18 cellular contexts compared by ENCODE assay signal in the genomic region with DNA sequence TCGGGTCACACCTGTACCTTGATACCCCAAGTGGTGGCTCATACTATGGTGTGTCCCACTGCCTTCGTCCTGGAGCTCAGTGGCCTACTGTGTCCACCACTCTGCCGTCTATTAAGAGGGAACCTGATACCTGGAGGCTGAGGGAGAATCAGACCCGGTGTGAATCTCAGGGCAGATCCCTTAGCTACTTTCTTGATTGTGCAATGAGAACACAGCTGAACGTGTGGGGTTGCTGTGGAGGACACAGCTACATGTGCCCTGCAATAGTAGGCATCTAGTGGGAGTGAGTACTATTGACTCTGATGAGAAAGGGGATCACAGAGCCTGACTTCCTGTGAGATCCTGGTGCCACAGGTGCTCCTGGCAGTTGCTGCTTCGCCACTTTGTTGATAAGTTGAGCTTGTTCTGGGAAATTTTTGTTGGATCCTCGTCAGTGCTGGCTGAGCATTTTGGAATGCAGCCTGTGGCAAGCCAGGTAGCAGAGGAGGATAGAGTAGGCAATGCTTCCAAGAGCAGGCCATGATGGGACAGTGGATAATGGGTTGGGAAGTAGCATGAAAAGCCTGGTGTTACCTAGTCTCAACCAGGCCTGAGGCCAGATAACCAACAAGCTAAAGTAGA. TPM values are rescaled to one million over a fixed set of nuclear protein-coding genes. Genes with fewer than 3 reads are reported as not detected.
DNase-seq lines count a peak whose midpoint lies in the region; ATAC-seq and TF ChIP-seq lines count a peak whose summit lies in the region.
"Had no signal": no experiment of that assay in that cellular context is flagged by ENCODE, and none has a peak within 500 bp of the region (broad histone marks: within the 10 kb centered on the region; RNA-seq: fewer than 3 reads in every experiment).

No MANE protein-coding gene starts in this region.

- DNase-seq in activated T-cell treated with anti-CD3 and anti-CD28 coated beads, Interleukin-2, amount 50 U/mL, for 72 hours, result no peak
- DNase-seq in activated T-cell treated with anti-CD3 and anti-CD28 coated beads for 4 hours, result no peak
- DNase-seq in CD8-positive, alpha-beta T cell, result no peak
- DNase-seq in omental fat pad (ENCODE audit: low spot score), result no peak
- no peak for DNase-seq in mesenteric fat pad (ENCODE audit: low spot score)
- no peak for DNase-seq in dorsolateral prefrontal cortex
- DNase-seq: brain microvascular endothelial cell, colonic mucosa, kidney, NCI-H1105, NCI-H446 treated with DMSO at 0.1 percent for 48 hours, SIG-M5, T-helper 1 cell had no signal

- H3K27me3 Mint-ChIP-seq in activated T-cell treated with anti-CD3 and anti-CD28 coated beads, Interleukin-2, amount 50 U/mL, for 72 hours (ENCODE audit: low read depth), result no peaks in the 10 kb centered on the region
- no peaks in the 10 kb centered on the region for H3K27me3 Mint-ChIP-seq in CD8-positive, alpha-beta T cell (ENCODE audit: low read depth)
- H3K27me3 Mint-ChIP-seq in activated naive CD8-positive, alpha-beta T cell, result no peaks in the 10 kb centered on the region

- no peak for TF ChIP-seq CTCF in CD8-positive, alpha-beta T cell (IDR thresholded peaks at IDR 0.05)
- TF ChIP-seq CTCF in omental fat pad (IDR thresholded peaks at IDR 0.05), result no peak
- no peak for TF ChIP-seq CTCF in dorsolateral prefrontal cortex (IDR thresholded peaks at IDR 0.05 in 54 of 56, conservative IDR thresholded peaks at IDR 0.05 in 2 of 56; ENCODE audit: low read depth in 1 of 56, partially characterized antibody in 56 of 56)

- no peaks in the 10 kb centered on the region for H3K4me1 ChIP-seq in CD8-positive, alpha-beta T cell (ENCODE audit: insufficient read depth, low read length)
- H3K4me1 ChIP-seq: BLaER1, colonic mucosa had no signal

- no peak overlapping the region for H3K27ac ChIP-seq in CD8-positive, alpha-beta T cell (ENCODE audit: low read depth, low read length)
- no peak overlapping the region for H3K27ac ChIP-seq in dorsolateral prefrontal cortex
- H3K27ac ChIP-seq: BLaER1, brain microvascular endothelial cell, colonic mucosa had no signal

- POLR2A ChIA-PET in CD8-positive, alpha-beta T cell (lab: Charles Lee), result interaction anchor here (0.6 to 2.7 kb wide), 2 partner anchors 21 to 602 kb away, joined by 4 to 9 read pairs; no protein-coding TSS in a partner anchor

- H3K4me3 ChIP-seq in CD8-positive, alpha-beta T cell (ENCODE audit: low read depth, low read length), result no peak overlapping the region
- no peak overlapping the region for H3K4me3 ChIP-seq in dorsolateral prefrontal cortex
- H3K4me3 ChIP-seq: BLaER1, colonic mucosa, GM23338, lung had no signal

- peaks cover 88% of the 10 kb centered on the region for H3K36me3 ChIP-seq in CD8-positive, alpha-beta T cell (ENCODE audit: insufficient read depth, low read length)
- H3K36me3 ChIP-seq: brain microvascular endothelial cell, colonic mucosa had no signal

- intact Hi-C loops in CD8-positive, alpha-beta T cell (cut with DNase I, micrococcal nuclease), result no loop called here
- intact Hi-C loops in dorsolateral prefrontal cortex (cut with DNase I), result loop anchor here in 1 of 2 donors (5.0 kb wide), 1 partner anchor 96 kb away; no protein-coding TSS in a partner anchor

- H3K9me3 ChIP-seq in CD8-positive, alpha-beta T cell (ENCODE audit: low read length), result no peaks in the 10 kb centered on the region
- H3K9me3 ChIP-seq: BLaER1, colonic mucosa had no signal

- CTCF ChIA-PET in CD8-positive, alpha-beta T cell (lab: Charles Lee), result interaction anchor here (1.2 to 2.5 kb wide), 2 partner anchors 12 to 93 kb away, joined by 3 to 19 read pairs; no protein-coding TSS in a partner anchor

- no peaks in the 10 kb centered on the region for H3K27me3 ChIP-seq in CD8-positive, alpha-beta T cell (ENCODE audit: insufficient read depth, low read length)
- no peaks in the 10 kb centered on the region for H3K27me3 ChIP-seq in dorsolateral prefrontal cortex
- H3K27me3 ChIP-seq: BLaER1, brain microvascular endothelial cell, colonic mucosa had no signal

- no peaks in the 10 kb centered on the region for H3K9me3 Mint-ChIP-seq in activated T-cell treated with anti-CD3 and anti-CD28 coated beads, Interleukin-2, amount 50 U/mL, for 72 hours
- no peaks in the 10 kb centered on the region for H3K9me3 Mint-ChIP-seq in CD8-positive, alpha-beta T cell
- H3K9me3 Mint-ChIP-seq in activated naive CD8-positive, alpha-beta T cell (ENCODE audit: low read depth), result no peaks in the 10 kb centered on the region
- H3K9me3 Mint-ChIP-seq: GM23338 had no signal

- peaks cover 18% of the 10 kb centered on the region for H3K4me1 Mint-ChIP-seq in activated T-cell treated with anti-CD3 and anti-CD28 coated beads, Interleukin-2, amount 50 U/mL, for 72 hours (ENCODE audit: low read depth)
- H3K4me1 Mint-ChIP-seq in CD8-positive, alpha-beta T cell (ENCODE audit: low read depth), result peaks cover 2% of the 10 kb centered on the region
- peaks cover 11% of the 10 kb centered on the region for H3K4me1 Mint-ChIP-seq in activated naive CD8-positive, alpha-beta T cell (ENCODE audit: low read depth)

- H3K27ac Mint-ChIP-seq in activated T-cell treated with anti-CD3 and anti-CD28 coated beads, Interleukin-2, amount 50 U/mL, for 72 hours, result peak overlapping the region; percentile 52
- peak overlapping the region; percentile 69 for H3K27ac Mint-ChIP-seq in CD8-positive, alpha-beta T cell
- H3K27ac Mint-ChIP-seq in activated naive CD8-positive, alpha-beta T cell, result peak overlapping the region; percentile 67
- H3K27ac Mint-ChIP-seq: GM23338 had no signal

- no peak for ATAC-seq in activated T-cell treated with anti-CD3 and anti-CD28 coated beads, Interleukin-2, amount 50 U/mL, for 72 hours (replicated peaks in 1 of 2)
- no peak for ATAC-seq in CD8-positive, alpha-beta T cell
- ATAC-seq in omental fat pad (ENCODE audit: low FRiP score) (peak; percentile 24), HG03045 (IDR thresholded peaks at IDR 0.05; ENCODE audit: unreplicated experiment) (no peak)
- ATAC-seq: GM23338 had no signal

- H3K36me3 Mint-ChIP-seq in activated T-cell treated with anti-CD3 and anti-CD28 coated beads, Interleukin-2, amount 50 U/mL, for 72 hours (ENCODE audit: insufficient read depth in 2 of 2), result peaks cover 10 to 32% of the 10 kb centered on the region in 2 donors
- peaks cover 95% of the 10 kb centered on the region for H3K36me3 Mint-ChIP-seq in CD8-positive, alpha-beta T cell
- peaks cover 6% of the 10 kb centered on the region for H3K36me3 Mint-ChIP-seq in activated naive CD8-positive, alpha-beta T cell

- H3K4me3 Mint-ChIP-seq in activated T-cell treated with anti-CD3 and anti-CD28 coated beads, Interleukin-2, amount 50 U/mL, for 72 hours, result no peak overlapping the region
- H3K4me3 Mint-ChIP-seq in CD8-positive, alpha-beta T cell, result no peak overlapping the region
- H3K4me3 Mint-ChIP-seq in activated naive CD8-positive, alpha-beta T cell, result no peak overlapping the region
- H3K4me3 Mint-ChIP-seq: GM23338 had no signal

RNA-seq across cellular contexts. Expression of a gene that starts 28.2 kb away (rescaled TPM):
- total RNA-seq in activated T-cell treated with anti-CD3 and anti-CD28 coated beads, Interleukin-2, amount 50 U/mL, for 72 hours, result 10 to 100 TPM; 17.2 to 20.9 TPM
- under 1 TPM; 0.67 to 0.81 TPM for total RNA-seq in CD8-positive, alpha-beta T cell
- total RNA-seq in omental fat pad, result 100 to 1,000 TPM; 102 to 116 (median 108) TPM
- total RNA-seq in mesenteric fat pad, result 132 TPM
- total RNA-seq in dorsolateral prefrontal cortex, result 10 to 100 TPM; 23.8 to 52.3 (median 34.9) TPM

Comparison
In these comparisons a context has a peak if more than half of its experiments do, and no peak if none do; other contexts are left out.
1. RNA of a gene that starts 28.2 kb away (total RNA-seq): 132 TPM in mesenteric fat pad (single experiment), 102 to 116 TPM in omental fat pad, 23.8 to 52.3 TPM in dorsolateral prefrontal cortex and 17.2 to 20.9 TPM in activated T-cell treated with anti-CD3 and anti-CD28 coated beads, Interleukin-2, amount 50 U/mL, for 72 hours; 0.67 to 0.81 TPM in CD8-positive, alpha-beta T cell; every median in the first group is over 10 times any median in the second.
2. Peak in every context shown above with its lines, with median percentiles within 50 percentile points of each other: H3K27ac Mint-ChIP-seq.